In the genomic region with DNA sequence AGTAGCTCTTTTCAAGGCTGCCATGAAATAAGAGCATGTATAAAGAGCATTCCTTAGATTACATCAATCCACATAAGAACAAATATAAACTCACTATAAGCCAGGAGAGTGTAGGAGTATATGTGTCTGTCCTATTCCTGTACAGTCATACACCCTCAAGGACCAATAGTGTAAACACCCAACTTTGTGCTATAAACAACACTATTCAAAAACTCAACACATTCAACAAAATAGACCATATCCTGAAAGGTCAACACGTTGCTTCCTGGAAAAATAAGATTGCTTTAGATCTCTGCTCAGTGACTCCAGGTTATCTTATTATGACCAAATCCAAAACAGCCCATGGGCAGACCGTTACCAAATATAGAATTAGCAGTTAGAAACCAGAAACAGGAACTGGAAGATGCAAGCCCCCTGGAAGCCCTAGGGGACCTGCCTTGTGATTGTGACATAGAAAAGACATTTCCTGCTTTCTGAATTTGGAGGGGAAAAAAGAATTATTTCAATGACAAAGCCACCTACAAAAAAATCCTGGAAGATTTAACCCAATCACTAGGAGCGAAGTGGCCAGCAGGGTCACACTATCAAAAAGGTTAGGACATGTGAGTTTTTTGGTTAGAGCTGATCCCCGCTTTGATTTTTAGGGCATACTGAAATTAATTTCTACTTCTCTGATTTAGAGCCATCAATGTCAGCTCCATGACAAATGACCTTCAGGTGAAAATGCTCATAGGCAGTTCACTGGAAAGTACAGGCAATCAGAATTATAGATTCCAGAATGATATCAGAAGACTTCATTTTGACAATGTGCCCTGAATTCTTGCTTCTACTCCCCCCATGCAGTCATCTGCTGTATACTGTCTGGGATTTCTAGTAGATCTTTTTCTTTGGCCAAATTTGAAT, we compare ENCODE assay signal across 1 cellular context.
A peak's percentile ranks its signal among the peaks of the same experiment; 100 is the strongest.
TF ChIP-seq lines count a peak whose summit lies in the region.

No MANE protein-coding gene starts in this region.

TF ChIP-seq in K562, 482 proteins besides CTCF, POLR2A, EP300 and RAD21 (continued from another document):
- peak; percentile 30; the same call in 1 of the 2 replicates for TF ChIP-seq ZBTB7A (IDR thresholded peaks at IDR 0.05; ENCODE audit: borderline replicate concordance, control insufficient read depth, low read depth, low read length)
- TF ChIP-seq ZNF384 (IDR thresholded peaks at IDR 0.05; ENCODE audit: low read depth, low read length), result no peak
- TF ChIP-seq ZFP36 (IDR thresholded peaks at IDR 0.05; ENCODE audit: low read depth, low read length, partially characterized antibody), result no peak
- TF ChIP-seq, protein P1, sequence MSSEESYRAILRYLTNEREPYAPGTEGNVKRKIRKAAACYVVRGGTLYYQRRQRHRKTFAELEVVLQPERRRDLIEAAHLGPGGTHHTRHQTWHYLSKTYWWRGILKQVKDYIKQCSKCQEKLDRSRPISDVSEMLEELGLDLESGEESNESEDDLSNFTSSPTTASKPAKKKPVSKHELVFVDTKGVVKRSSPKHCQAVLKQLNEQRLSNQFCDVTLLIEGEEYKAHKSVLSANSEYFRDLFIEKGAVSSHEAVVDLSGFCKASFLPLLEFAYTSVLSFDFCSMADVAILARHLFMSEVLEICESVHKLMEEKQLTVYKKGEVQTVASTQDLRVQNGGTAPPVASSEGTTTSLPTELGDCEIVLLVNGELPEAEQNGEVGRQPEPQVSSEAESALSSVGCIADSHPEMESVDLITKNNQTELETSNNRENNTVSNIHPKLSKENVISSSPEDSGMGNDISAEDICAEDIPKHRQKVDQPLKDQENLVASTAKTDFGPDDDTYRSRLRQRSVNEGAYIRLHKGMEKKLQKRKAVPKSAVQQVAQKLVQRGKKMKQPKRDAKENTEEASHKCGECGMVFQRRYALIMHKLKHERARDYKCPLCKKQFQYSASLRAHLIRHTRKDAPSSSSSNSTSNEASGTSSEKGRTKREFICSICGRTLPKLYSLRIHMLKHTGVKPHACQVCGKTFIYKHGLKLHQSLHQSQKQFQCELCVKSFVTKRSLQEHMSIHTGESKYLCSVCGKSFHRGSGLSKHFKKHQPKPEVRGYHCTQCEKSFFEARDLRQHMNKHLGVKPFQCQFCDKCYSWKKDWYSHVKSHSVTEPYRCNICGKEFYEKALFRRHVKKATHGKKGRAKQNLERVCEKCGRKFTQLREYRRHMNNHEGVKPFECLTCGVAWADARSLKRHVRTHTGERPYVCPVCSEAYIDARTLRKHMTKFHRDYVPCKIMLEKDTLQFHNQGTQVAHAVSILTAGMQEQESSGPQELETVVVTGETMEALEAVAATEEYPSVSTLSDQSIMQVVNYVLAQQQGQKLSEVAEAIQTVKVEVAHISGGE (CRISPR knock-in tag; IDR thresholded peaks at IDR 0.05), result 0 out of 6 replicates have a peak, but pooled peaks of 1 of the 3 experiments have one; percentile 44
- no peak for TF ChIP-seq ZNF445 (CRISPR knock-in tag; IDR thresholded peaks at IDR 0.05; ENCODE audit: low read depth)
- TF ChIP-seq, protein P2, sequence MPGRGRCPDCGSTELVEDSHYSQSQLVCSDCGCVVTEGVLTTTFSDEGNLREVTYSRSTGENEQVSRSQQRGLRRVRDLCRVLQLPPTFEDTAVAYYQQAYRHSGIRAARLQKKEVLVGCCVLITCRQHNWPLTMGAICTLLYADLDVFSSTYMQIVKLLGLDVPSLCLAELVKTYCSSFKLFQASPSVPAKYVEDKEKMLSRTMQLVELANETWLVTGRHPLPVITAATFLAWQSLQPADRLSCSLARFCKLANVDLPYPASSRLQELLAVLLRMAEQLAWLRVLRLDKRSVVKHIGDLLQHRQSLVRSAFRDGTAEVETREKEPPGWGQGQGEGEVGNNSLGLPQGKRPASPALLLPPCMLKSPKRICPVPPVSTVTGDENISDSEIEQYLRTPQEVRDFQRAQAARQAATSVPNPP (IDR thresholded peaks at IDR 0.05; ENCODE audit: borderline replicate concordance, insufficient read depth, insufficient read length), result no peak
- no peak for TF ChIP-seq PRMT5 (CRISPR knock-in tag; IDR thresholded peaks at IDR 0.05)
- peak; percentile 35; the same call in 1 of the 2 replicates for TF ChIP-seq PML (IDR thresholded peaks at IDR 0.05; ENCODE audit: low read length)
- TF ChIP-seq MTA1 (IDR thresholded peaks at IDR 0.05; ENCODE audit: borderline replicate concordance), result peak; percentile 73; the same call in 1 of the 2 replicates
- no peak for TF ChIP-seq POLR2H (tag; IDR thresholded peaks at IDR 0.05; ENCODE audit: low read depth)
- TF ChIP-seq MYBL2 (IDR thresholded peaks at IDR 0.05; ENCODE audit: low read depth), result peak; percentile 31; the same call in 1 of the 2 replicates
- no peak for TF ChIP-seq MYBL2 (CRISPR knock-in tag; IDR thresholded peaks at IDR 0.05; ENCODE audit: borderline replicate concordance)
- 0 out of 2 replicates have a peak, but pooled peaks have one; percentile 29 for TF ChIP-seq GATA2 (CRISPR knock-in tag; IDR thresholded peaks at IDR 0.05)
- TF ChIP-seq CEBPG (CRISPR knock-in tag; IDR thresholded peaks at IDR 0.05), result no peak
- TF ChIP-seq CEBPG (tag; conservative IDR thresholded peaks at IDR 0.05 in 1 of 2, IDR thresholded peaks at IDR 0.05 in 1 of 2), result peak; percentile 31 to 60; a peak in 3 of 4 replicates
- peak; percentile 46; the same call in 1 of the 2 replicates for TF ChIP-seq LEF1 (IDR thresholded peaks at IDR 0.05)
- no peak for TF ChIP-seq U2AF2 (optimal IDR thresholded peaks at IDR 0.05; ENCODE audit: low read depth, low read length)
- peak; percentile 53; the same call in 1 of the 2 replicates for TF ChIP-seq TCF3 (CRISPR knock-in tag; IDR thresholded peaks at IDR 0.05)
- TF ChIP-seq SMAD4 (CRISPR knock-in tag; conservative IDR thresholded peaks at IDR 0.05), result peak; percentile 86
- TF ChIP-seq NR2C1 (IDR thresholded peaks at IDR 0.05), result peak; percentile 39; the same call in 1 of the 2 replicates
- TF ChIP-seq NR2C1 (tag; IDR thresholded peaks at IDR 0.05), result no peak
- no peak for TF ChIP-seq ZNF12 (CRISPR knock-in tag; IDR thresholded peaks at IDR 0.05)
- no peak for TF ChIP-seq MXI1 (IDR thresholded peaks at IDR 0.05; ENCODE audit: low read depth, low read length)
- TF ChIP-seq, protein P3, sequence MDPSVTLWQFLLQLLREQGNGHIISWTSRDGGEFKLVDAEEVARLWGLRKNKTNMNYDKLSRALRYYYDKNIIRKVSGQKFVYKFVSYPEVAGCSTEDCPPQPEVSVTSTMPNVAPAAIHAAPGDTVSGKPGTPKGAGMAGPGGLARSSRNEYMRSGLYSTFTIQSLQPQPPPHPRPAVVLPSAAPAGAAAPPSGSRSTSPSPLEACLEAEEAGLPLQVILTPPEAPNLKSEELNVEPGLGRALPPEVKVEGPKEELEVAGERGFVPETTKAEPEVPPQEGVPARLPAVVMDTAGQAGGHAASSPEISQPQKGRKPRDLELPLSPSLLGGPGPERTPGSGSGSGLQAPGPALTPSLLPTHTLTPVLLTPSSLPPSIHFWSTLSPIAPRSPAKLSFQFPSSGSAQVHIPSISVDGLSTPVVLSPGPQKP (CRISPR knock-in tag; IDR thresholded peaks at IDR 0.05), result no peak
- no peak for TF ChIP-seq HNRNPH1 (optimal IDR thresholded peaks at IDR 0.05; ENCODE audit: low read depth, low read length)
- TF ChIP-seq, protein P4, sequence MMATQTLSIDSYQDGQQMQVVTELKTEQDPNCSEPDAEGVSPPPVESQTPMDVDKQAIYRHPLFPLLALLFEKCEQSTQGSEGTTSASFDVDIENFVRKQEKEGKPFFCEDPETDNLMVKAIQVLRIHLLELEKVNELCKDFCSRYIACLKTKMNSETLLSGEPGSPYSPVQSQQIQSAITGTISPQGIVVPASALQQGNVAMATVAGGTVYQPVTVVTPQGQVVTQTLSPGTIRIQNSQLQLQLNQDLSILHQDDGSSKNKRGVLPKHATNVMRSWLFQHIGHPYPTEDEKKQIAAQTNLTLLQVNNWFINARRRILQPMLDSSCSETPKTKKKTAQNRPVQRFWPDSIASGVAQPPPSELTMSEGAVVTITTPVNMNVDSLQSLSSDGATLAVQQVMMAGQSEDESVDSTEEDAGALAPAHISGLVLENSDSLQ (IDR thresholded peaks at IDR 0.05), result peak; percentile 54; the same call in 1 of the 2 replicates
- peak in 1 of 2 experiments; percentile 42; a peak in 1 of 4 replicates for TF ChIP-seq TBL1XR1 (IDR thresholded peaks at IDR 0.05; ENCODE audit: low read length in 2 of 2)
- TF ChIP-seq MYC (IDR thresholded peaks at IDR 0.05; ENCODE audit: low read depth, low read length), result peak; percentile 25; the same call in 1 of the 2 replicates
- TF ChIP-seq MYC (CRISPR knock-in tag; IDR thresholded peaks at IDR 0.05; ENCODE audit: borderline replicate concordance, low read depth), result no peak
- TF ChIP-seq FUS (optimal IDR thresholded peaks at IDR 0.05; ENCODE audit: low read depth, low read length), result no peak
- TF ChIP-seq TAL1 (IDR thresholded peaks at IDR 0.05), result peak; percentile 46; the same call in 1 of the 2 replicates
- TF ChIP-seq PTBP1 (IDR thresholded peaks at IDR 0.05; ENCODE audit: low read depth, low read length), result no peak
- TF ChIP-seq, protein P5, sequence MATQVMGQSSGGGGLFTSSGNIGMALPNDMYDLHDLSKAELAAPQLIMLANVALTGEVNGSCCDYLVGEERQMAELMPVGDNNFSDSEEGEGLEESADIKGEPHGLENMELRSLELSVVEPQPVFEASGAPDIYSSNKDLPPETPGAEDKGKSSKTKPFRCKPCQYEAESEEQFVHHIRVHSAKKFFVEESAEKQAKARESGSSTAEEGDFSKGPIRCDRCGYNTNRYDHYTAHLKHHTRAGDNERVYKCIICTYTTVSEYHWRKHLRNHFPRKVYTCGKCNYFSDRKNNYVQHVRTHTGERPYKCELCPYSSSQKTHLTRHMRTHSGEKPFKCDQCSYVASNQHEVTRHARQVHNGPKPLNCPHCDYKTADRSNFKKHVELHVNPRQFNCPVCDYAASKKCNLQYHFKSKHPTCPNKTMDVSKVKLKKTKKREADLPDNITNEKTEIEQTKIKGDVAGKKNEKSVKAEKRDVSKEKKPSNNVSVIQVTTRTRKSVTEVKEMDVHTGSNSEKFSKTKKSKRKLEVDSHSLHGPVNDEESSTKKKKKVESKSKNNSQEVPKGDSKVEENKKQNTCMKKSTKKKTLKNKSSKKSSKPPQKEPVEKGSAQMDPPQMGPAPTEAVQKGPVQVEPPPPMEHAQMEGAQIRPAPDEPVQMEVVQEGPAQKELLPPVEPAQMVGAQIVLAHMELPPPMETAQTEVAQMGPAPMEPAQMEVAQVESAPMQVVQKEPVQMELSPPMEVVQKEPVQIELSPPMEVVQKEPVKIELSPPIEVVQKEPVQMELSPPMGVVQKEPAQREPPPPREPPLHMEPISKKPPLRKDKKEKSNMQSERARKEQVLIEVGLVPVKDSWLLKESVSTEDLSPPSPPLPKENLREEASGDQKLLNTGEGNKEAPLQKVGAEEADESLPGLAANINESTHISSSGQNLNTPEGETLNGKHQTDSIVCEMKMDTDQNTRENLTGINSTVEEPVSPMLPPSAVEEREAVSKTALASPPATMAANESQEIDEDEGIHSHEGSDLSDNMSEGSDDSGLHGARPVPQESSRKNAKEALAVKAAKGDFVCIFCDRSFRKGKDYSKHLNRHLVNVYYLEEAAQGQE (CRISPR knock-in tag; IDR thresholded peaks at IDR 0.05; ENCODE audit: low read depth), result no peak
- peak; percentile 72 for TF ChIP-seq ARID1B (IDR thresholded peaks at IDR 0.05)
- TF ChIP-seq, protein P6, sequence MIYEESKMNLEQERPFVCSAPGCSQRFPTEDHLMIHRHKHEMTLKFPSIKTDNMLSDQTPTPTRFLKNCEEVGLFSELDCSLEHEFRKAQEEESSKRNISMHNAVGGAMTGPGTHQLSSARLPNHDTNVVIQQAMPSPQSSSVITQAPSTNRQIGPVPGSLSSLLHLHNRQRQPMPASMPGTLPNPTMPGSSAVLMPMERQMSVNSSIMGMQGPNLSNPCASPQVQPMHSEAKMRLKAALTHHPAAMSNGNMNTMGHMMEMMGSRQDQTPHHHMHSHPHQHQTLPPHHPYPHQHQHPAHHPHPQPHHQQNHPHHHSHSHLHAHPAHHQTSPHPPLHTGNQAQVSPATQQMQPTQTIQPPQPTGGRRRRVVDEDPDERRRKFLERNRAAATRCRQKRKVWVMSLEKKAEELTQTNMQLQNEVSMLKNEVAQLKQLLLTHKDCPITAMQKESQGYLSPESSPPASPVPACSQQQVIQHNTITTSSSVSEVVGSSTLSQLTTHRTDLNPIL (CRISPR knock-in tag; IDR thresholded peaks at IDR 0.05), result no peak
